In genomic region chr19:2845107-2845506, GRCh38 we compare ENCODE assay signal across 23 cellular contexts. TPM values are rescaled to one million over a fixed set of nuclear protein-coding genes. Genes with fewer than 3 reads are reported as not detected.
DNase-seq lines count a peak whose midpoint lies in the region; ATAC-seq and TF ChIP-seq lines count a peak whose summit lies in the region.
"Had no signal": no experiment of that assay in that cellular context is flagged by ENCODE, and none has a peak within 500 bp of the region (broad histone marks: within the 10 kb centered on the region; RNA-seq: fewer than 3 reads in every experiment).

No MANE protein-coding gene starts in this region.

- H3K36me3 Mint-ChIP-seq in endodermal cell (ENCODE audit: low read depth) (peaks cover 60% of the 10 kb centered on the region), neural crest cell (ENCODE audit: low read depth) (peaks cover 41% of the 10 kb centered on the region)

- H3K4me1 ChIP-seq in left ventricle myocardium inferior (peaks cover 58% of the 10 kb centered on the region), endodermal cell (ENCODE audit: control insufficient read depth, insufficient read depth, low read length) (no peaks in the 10 kb centered on the region)
- H3K4me1 ChIP-seq: Caco-2 had no signal

- H3K4me3 ChIP-seq in left ventricle myocardium inferior (no peak overlapping the region), endodermal cell (ENCODE audit: low read length) (peak overlapping the region; percentile 20)
- H3K4me3 ChIP-seq: BLaER1, GM23338 had no signal

- H3K27me3 ChIP-seq in left ventricle myocardium inferior (ENCODE audit: low read depth) (no peaks in the 10 kb centered on the region), endodermal cell (ENCODE audit: control insufficient read depth, insufficient read depth, low read length, poor library complexity, severe bottlenecking) (no peaks in the 10 kb centered on the region)
- H3K27me3 ChIP-seq: BLaER1 had no signal

- no peak overlapping the region for H3K9ac ChIP-seq in endodermal cell (ENCODE audit: extremely low read depth, low read length, poor library complexity, severe bottlenecking)
- H3K9ac ChIP-seq: BLaER1 had no signal

- DNase-seq in left ventricle myocardium inferior (no peak), Right ventricle myocardium inferior (ENCODE audit: missing footprints) (no peak), endodermal cell (no peak), neural crest cell (ENCODE audit: low read depth, low spot score) (no peak), NOMO-1 treated with DMSO at 0.1 percent for 48 hours (lab: John Stamatoyannopoulos, UW; ENCODE audit: unreplicated experiment) (no peak), amniotic stem cell (lab: John Stamatoyannopoulos, UW) (no peak), SKM-1 (lab: John Stamatoyannopoulos, UW; ENCODE audit: unreplicated experiment) (no peak)
- DNase-seq: Caco-2; CD4-positive, CD25-positive, alpha-beta regulatory T cell; CD8-positive, alpha-beta T cell; DMS153; DND-41; H9; HFFc6 had no signal

- H3K36me3 ChIP-seq in left ventricle myocardium inferior = peaks cover 47% of the 10 kb centered on the region
- peaks cover 24% of the 10 kb centered on the region for H3K36me3 ChIP-seq in endodermal cell (ENCODE audit: control insufficient read depth, insufficient read depth, low read length)

- H3K27ac ChIP-seq in left ventricle myocardium inferior (replicated peaks) = peak overlapping the region; percentile 57
- no peak overlapping the region for H3K27ac ChIP-seq in endodermal cell (ENCODE audit: low read depth, low read length)
- H3K27ac ChIP-seq: 22Rv1, BLaER1, C4-2B had no signal

- ATAC-seq in Right ventricle myocardium inferior (no peak), HG03460 (IDR thresholded peaks at IDR 0.05; ENCODE audit: unreplicated experiment) (no peak)
- ATAC-seq: CD8-positive, alpha-beta T cell; GM23338; HCT116 had no signal

- TF ChIP-seq CTCF in left ventricle myocardium inferior (IDR thresholded peaks at IDR 0.05; ENCODE audit: borderline replicate concordance) = no peak
- no peak for TF ChIP-seq CTCF in endodermal cell (conservative IDR thresholded peaks at IDR 0.05)
- TF ChIP-seq CTCF in neural crest cell (conservative IDR thresholded peaks at IDR 0.05) = no peak

- H3K4me3 Mint-ChIP-seq in endodermal cell = no peak overlapping the region
- peak overlapping the region; percentile 38 for H3K4me3 Mint-ChIP-seq in neural crest cell
- H3K4me3 Mint-ChIP-seq: B cell; CD8-positive, alpha-beta T cell; GM23338; H9; HFFc6 had no signal

- H3K27me3 Mint-ChIP-seq in endodermal cell (ENCODE audit: insufficient read depth) = peaks cover 4% of the 10 kb centered on the region
- no peaks in the 10 kb centered on the region for H3K27me3 Mint-ChIP-seq in neural crest cell (ENCODE audit: low read depth)
- H3K27me3 Mint-ChIP-seq: B cell had no signal

- WGBS in endodermal cell (ENCODE audit: insufficient coverage in 1 of 2, insufficient read length in 1 of 2), 2 experiments = 90 to 100% methylated on average over 1 to 2 of the region's 2 CpGs

- H3K9me3 ChIP-seq in left ventricle myocardium inferior (replicated peaks) (peaks cover 56% of the 10 kb centered on the region), endodermal cell (ENCODE audit: control insufficient read depth, low read length) (peaks cover 65% of the 10 kb centered on the region)

- intact Hi-C loops in left ventricle myocardium inferior (cut with micrococcal nuclease) = no loop called here
- intact Hi-C loops in Right ventricle myocardium inferior (cut with DNase I) = no loop called here

- peaks cover 71% of the 10 kb centered on the region for H3K9me3 Mint-ChIP-seq in endodermal cell
- H3K9me3 Mint-ChIP-seq in neural crest cell = peaks cover 6% of the 10 kb centered on the region
- H3K9me3 Mint-ChIP-seq: CD8-positive, alpha-beta T cell had no signal

- H3K27ac Mint-ChIP-seq in endodermal cell = no peak overlapping the region
- H3K27ac Mint-ChIP-seq in neural crest cell (ENCODE audit: unreplicated experiment) = no peak overlapping the region
- H3K27ac Mint-ChIP-seq: B cell; CD4-positive, CD25-positive, alpha-beta regulatory T cell; CD8-positive, alpha-beta T cell; GM23338; H9; HFFc6 had no signal

- peaks cover 5% of the 10 kb centered on the region for H3K4me1 Mint-ChIP-seq in endodermal cell
- H3K4me1 Mint-ChIP-seq in neural crest cell = peaks cover 12% of the 10 kb centered on the region

RNA-seq across cellular contexts. Expression of gene ZNF555, which starts 3.8 kb away (rescaled TPM):
- total RNA-seq in left ventricle myocardium inferior = 8.9 TPM
- total RNA-seq in Right ventricle myocardium inferior = 8.9 TPM
- 10 to 100 TPM in 1 of 2 donors, 1 to 10 TPM in 1; 9.6 to 10.5 TPM for total RNA-seq in endodermal cell
- polyA plus RNA-seq in endodermal cell (2013, experiment 1 of 2) = 8.7 TPM
- polyA plus RNA-seq in endodermal cell (2013, experiment 2 of 2) = 8.7 TPM
- 10.5 and 11.4 TPM in 2 replicates for total RNA-seq in neural crest cell

RNA-seq across cellular contexts. Expression of gene ZNF556, which starts 22.0 kb away (rescaled TPM):
- not detected for total RNA-seq in left ventricle myocardium inferior
- total RNA-seq in Right ventricle myocardium inferior = not detected
- total RNA-seq in endodermal cell = not detected
- polyA plus RNA-seq in endodermal cell (2013, experiment 1 of 2) = 0.04 TPM
- polyA plus RNA-seq in endodermal cell (2013, experiment 2 of 2) = 0.04 TPM
- 0.05 TPM in 2 replicates for total RNA-seq in neural crest cell
- total RNA-seq: B cell; CD4-positive, CD25-positive, alpha-beta regulatory T cell; CD8-positive, alpha-beta T cell; GM23338; H4; H9; HFFc6 had no signal
- polyA plus RNA-seq: AG04450; CD4-positive, CD25-positive, alpha-beta regulatory T cell; GM23338 had no signal

RNA-seq across cellular contexts. Expression of gene ZNF554, which starts 25.4 kb away (rescaled TPM):
- 4.2 TPM for total RNA-seq in left ventricle myocardium inferior
- 3.7 TPM for total RNA-seq in Right ventricle myocardium inferior
- total RNA-seq in endodermal cell = 1 to 10 TPM; 8.4 to 9.2 TPM
- 5.1 TPM for polyA plus RNA-seq in endodermal cell (2013, experiment 1 of 2)
- 4.7 TPM for polyA plus RNA-seq in endodermal cell (2013, experiment 2 of 2)
- 8.6 and 9.0 TPM in 2 replicates for total RNA-seq in neural crest cell

RNA-seq across cellular contexts. Expression of gene ZNF57, which starts 55.6 kb away (rescaled TPM):
- 3.2 TPM for total RNA-seq in left ventricle myocardium inferior
- total RNA-seq in Right ventricle myocardium inferior = 5.1 TPM
- 1 to 10 TPM; 4.3 to 5.0 TPM for total RNA-seq in endodermal cell
- polyA plus RNA-seq in endodermal cell (2013, experiment 1 of 2) = 4.1 TPM
- polyA plus RNA-seq in endodermal cell (2013, experiment 2 of 2) = 4.2 TPM
- 4.2 and 4.7 TPM in 2 replicates for total RNA-seq in neural crest cell

RNA-seq across cellular contexts. Expression of gene THOP1, which starts 59.8 kb away (rescaled TPM):
- total RNA-seq in left ventricle myocardium inferior (60.9 TPM), Right ventricle myocardium inferior (54.8 TPM), endodermal cell (100 to 1,000 TPM; 130 to 170 TPM), neural crest cell (171 and 173 TPM in 2 replicates)
- 85.8 TPM for polyA plus RNA-seq in endodermal cell (2013, experiment 1 of 2)
- 77.0 TPM for polyA plus RNA-seq in endodermal cell (2013, experiment 2 of 2)
